In the genomic region with DNA sequence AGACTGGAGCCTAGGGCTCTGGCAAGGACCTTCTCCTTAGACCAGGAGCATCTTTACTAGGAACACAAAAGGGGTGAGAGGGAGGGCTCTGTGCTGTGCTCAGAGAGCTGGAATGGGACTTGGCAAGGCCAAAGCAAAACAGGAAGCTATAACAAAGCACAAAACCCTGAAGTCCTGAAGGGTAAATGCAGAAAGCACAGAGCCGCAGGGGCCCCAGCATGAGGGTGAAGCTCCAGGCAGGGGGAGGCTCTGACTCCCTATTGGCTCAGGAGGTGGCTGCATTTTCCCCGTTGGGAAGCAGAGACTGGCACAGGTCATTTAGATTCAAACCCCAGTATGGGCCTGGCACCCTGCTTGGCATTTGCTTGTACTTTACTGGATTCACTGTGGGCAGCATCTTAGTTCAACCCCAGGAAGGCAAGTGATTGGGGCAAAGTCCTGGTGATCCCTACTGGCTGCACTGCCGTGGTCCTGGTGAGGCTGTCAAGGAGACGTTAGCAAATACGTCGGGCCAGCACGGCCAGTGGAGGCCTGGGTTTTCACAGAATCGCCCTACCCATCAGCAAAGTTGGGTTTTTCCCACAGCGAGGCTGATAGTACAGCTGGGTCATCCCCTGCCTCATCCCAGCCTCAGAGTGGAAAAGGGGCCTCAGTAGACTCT, we compare ENCODE assay signal across 1 cellular context.
TF ChIP-seq lines count a peak whose summit lies in the region.

No MANE protein-coding gene starts in this region.

TF ChIP-seq in H1, 55 proteins besides CTCF, POLR2A, EP300 and RAD21:
- TF ChIP-seq SIN3A (conservative IDR thresholded peaks at IDR 0.05 in 1 of 2, IDR thresholded peaks at IDR 0.05 in 1 of 2; ENCODE audit: low read depth in 1 of 2, low read length in 2 of 2), result no peak
- no peak for TF ChIP-seq RBBP5 (IDR thresholded peaks at IDR 0.05; ENCODE audit: borderline replicate concordance, low read depth, low read length)
- TF ChIP-seq, protein P1, sequence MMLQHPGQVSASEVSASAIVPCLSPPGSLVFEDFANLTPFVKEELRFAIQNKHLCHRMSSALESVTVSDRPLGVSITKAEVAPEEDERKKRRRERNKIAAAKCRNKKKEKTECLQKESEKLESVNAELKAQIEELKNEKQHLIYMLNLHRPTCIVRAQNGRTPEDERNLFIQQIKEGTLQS (IDR thresholded peaks at IDR 0.05; ENCODE audit: insufficient read depth, low read depth, low read length), result no peak
- no peak for TF ChIP-seq TCF12 (IDR thresholded peaks at IDR 0.05; ENCODE audit: low read depth, low read length)
- no peak for TF ChIP-seq SRF (IDR thresholded peaks at IDR 0.05; ENCODE audit: low read depth, low read length)
- TF ChIP-seq CREB1 (IDR thresholded peaks at IDR 0.05), result no peak
- TF ChIP-seq CBX8 (IDR thresholded peaks at IDR 0.05; ENCODE audit: borderline replicate concordance, low read depth, low read length), result no peak
- TF ChIP-seq EZH2 (IDR thresholded peaks at IDR 0.05; ENCODE audit: low read depth, low read length, severe bottlenecking), result no peak
- TF ChIP-seq SP2 (IDR thresholded peaks at IDR 0.05; ENCODE audit: low read length), result no peak
